In genomic region chr20:32315399-32315798, GRCh38 we compare ENCODE assay signal across 21 cellular contexts.
"Had no signal": no experiment of that assay in that cellular context is flagged by ENCODE, and none has a peak within 500 bp of the region (broad histone marks: within the 10 kb centered on the region; RNA-seq: fewer than 3 reads in every experiment).

No MANE protein-coding gene starts in this region.

- H3K27ac Mint-ChIP-seq: mesothelial cell of epicardium had no signal

- H3K9me3 Mint-ChIP-seq: mesothelial cell of epicardium; naive thymus-derived CD8-positive, alpha-beta T cell; stimulated activated naive B cell treated with anti-CD40 and anti-IgM and Interleukin-4, amounts not matched to agents 10 μg/mL and 1 μg/mL and 100 μg/mL, for 72 hours had no signal

- H3K9me3 ChIP-seq: colonic mucosa, esophagus squamous epithelium, gastrocnemius medialis, left lung, SK-N-SH, upper lobe of left lung had no signal

- H3K4me3 Mint-ChIP-seq: mesothelial cell of epicardium; naive thymus-derived CD8-positive, alpha-beta T cell; stimulated activated naive B cell treated with anti-CD40 and anti-IgM and Interleukin-4, amounts not matched to agents 10 μg/mL and 1 μg/mL and 100 μg/mL, for 72 hours had no signal

- H3K27me3 ChIP-seq: colonic mucosa, dorsolateral prefrontal cortex, esophagus squamous epithelium, gastrocnemius medialis, left lung, upper lobe of left lung had no signal

- ATAC-seq: gastrocnemius medialis; left lung; naive thymus-derived CD8-positive, alpha-beta T cell; stimulated activated naive B cell treated with anti-CD40 and anti-IgM and Interleukin-4, amounts not matched to agents 10 μg/mL and 1 μg/mL and 100 μg/mL, for 72 hours had no signal

- H3K4me1 ChIP-seq: colonic mucosa, esophagus squamous epithelium, gastrocnemius medialis, left lung, parathyroid adenoma, upper lobe of left lung had no signal

- DNase-seq: activated CD4-positive, alpha-beta T cell treated with anti-CD3 and anti-CD28 coated beads for 1 hour; activated CD4-positive, alpha-beta T cell treated with anti-CD3 and anti-CD28 coated beads, Interleukin-2, amount 50 U/mL, for 4 hours; activated naive CD4-positive, alpha-beta T cell; aorta; central memory CD4-positive, alpha-beta T cell; colonic mucosa; dorsolateral prefrontal cortex; esophagus squamous epithelium; gastrocnemius medialis; hippocampal formation; kidney glomerular epithelial cell; left lung; naive thymus-derived CD8-positive, alpha-beta T cell; SHP77 treated with DMSO at 0.1 percent for 48 hours; SK-N-SH; stimulated activated CD4-positive, alpha-beta T cell treated with anti-CD3 and anti-CD28 coated beads, Interleukin-1b, Interleukin-23, amount 100 ng/mL, for 48 hours; stimulated activated naive B cell treated with anti-CD40 and anti-IgM and Interleukin-4, amounts not matched to agents 10 μg/mL and 1 μg/mL and 100 μg/mL, for 72 hours; upper lobe of left lung had no signal

- H3K4me3 ChIP-seq: colonic mucosa, dorsolateral prefrontal cortex, esophagus squamous epithelium, gastrocnemius medialis, left lung, lung, upper lobe of left lung had no signal

- H3K27ac ChIP-seq: colonic mucosa, esophagus squamous epithelium, gastrocnemius medialis, left lung, parathyroid adenoma, upper lobe of left lung had no signal

- H3K4me1 Mint-ChIP-seq: mesothelial cell of epicardium had no signal

- H3K27me3 Mint-ChIP-seq: naive thymus-derived CD8-positive, alpha-beta T cell; stimulated activated naive B cell treated with anti-CD40 and anti-IgM and Interleukin-4, amounts not matched to agents 10 μg/mL and 1 μg/mL and 100 μg/mL, for 72 hours had no signal
